In genomic region chr20:59253779-59254319, GRCh38 we compare ENCODE assay signal across 11 cellular contexts. TPM values are rescaled to one million over a fixed set of nuclear protein-coding genes. Genes with fewer than 3 reads are reported as not detected.
A peak's percentile ranks its signal among the peaks of the same experiment; 100 is the strongest.
DNase-seq lines count a peak whose midpoint lies in the region; ATAC-seq and TF ChIP-seq lines count a peak whose summit lies in the region.
"Had no signal": no experiment of that assay in that cellular context is flagged by ENCODE, and none has a peak within 500 bp of the region (broad histone marks: within the 10 kb centered on the region; RNA-seq: fewer than 3 reads in every experiment).

No MANE protein-coding gene starts in this region.

- peaks cover 30% of the 10 kb centered on the region for H3K36me3 Mint-ChIP-seq in effector memory CD8-positive, alpha-beta T cell (ENCODE audit: insufficient read depth)

- H3K4me1 ChIP-seq in breast epithelium: no peaks in the 10 kb centered on the region

- H3K4me3 Mint-ChIP-seq in effector memory CD8-positive, alpha-beta T cell: peak overlapping the region; percentile 54 to 72

- H3K9me3 ChIP-seq in WERI-Rb-1 (ENCODE audit: severe bottlenecking) (peaks cover 3% of the 10 kb centered on the region), breast epithelium (no peaks in the 10 kb centered on the region)

- no peaks in the 10 kb centered on the region for H3K27me3 ChIP-seq in WERI-Rb-1 (ENCODE audit: insufficient read depth, low read depth, severe bottlenecking)
- H3K27me3 ChIP-seq in breast epithelium: no peaks in the 10 kb centered on the region

- intact Hi-C loops in breast epithelium (cut with DNase I; ENCODE audit: low total_unique reads): no loop called here

- peaks cover 41 to 46% of the 10 kb centered on the region in 2 donors for H3K4me1 Mint-ChIP-seq in effector memory CD8-positive, alpha-beta T cell (ENCODE audit: low read depth in 2 of 2)

- no peaks in the 10 kb centered on the region for H3K9me3 Mint-ChIP-seq in effector memory CD8-positive, alpha-beta T cell

- peak overlapping the region; percentile 89 to 90 for H3K27ac Mint-ChIP-seq in effector memory CD8-positive, alpha-beta T cell

- peak; percentile 58 to 69 for DNase-seq in AML-193 (lab: John Stamatoyannopoulos, UW)
- peak; percentile 12 for DNase-seq in HT1080 (ENCODE audit: low read depth)
- DNase-seq in WERI-Rb-1: peak; percentile 12
- peak; percentile 17 to 25 (median 21) for DNase-seq in effector memory CD8-positive, alpha-beta T cell
- DNase-seq in foreskin fibroblast: no peak
- no peak for DNase-seq in breast epithelium (ENCODE audit: low spot score in 2 of 2)
- DNase-seq in ecto neural progenitor cell (ENCODE audit: low spot score): no peak
- DNase-seq: C1 segment of cervical spinal cord, left colon had no signal

- 0 out of 2 replicates have a peak, but pooled peaks have one; percentile 17 for TF ChIP-seq CTCF in WERI-Rb-1 (IDR thresholded peaks at IDR 0.05; ENCODE audit: low read depth, low read length)
- no peak for TF ChIP-seq CTCF in foreskin fibroblast (IDR thresholded peaks at IDR 0.05; ENCODE audit: low read depth, low read length)
- no peak for TF ChIP-seq CTCF in breast epithelium (IDR thresholded peaks at IDR 0.05)

- no peaks in the 10 kb centered on the region for H3K36me3 ChIP-seq in WERI-Rb-1
- no peaks in the 10 kb centered on the region for H3K36me3 ChIP-seq in breast epithelium

- peak; percentile 71 for ATAC-seq in effector memory CD8-positive, alpha-beta T cell (replicated peaks)
- no peak for ATAC-seq in GM19397 (IDR thresholded peaks at IDR 0.05; ENCODE audit: unreplicated experiment)
- ATAC-seq: left colon had no signal

- H3K27me3 Mint-ChIP-seq in effector memory CD8-positive, alpha-beta T cell: no peaks in the 10 kb centered on the region

- H3K4me3 ChIP-seq in WERI-Rb-1 (ENCODE audit: low read depth, low read length) (no peak overlapping the region), foreskin fibroblast (ENCODE audit: low read depth in 1 of 2, low read length in 2 of 2) (no peak overlapping the region), breast epithelium (no peak overlapping the region)

- no peak overlapping the region for H3K27ac ChIP-seq in WERI-Rb-1
- H3K27ac ChIP-seq in breast epithelium: no peak overlapping the region

- TF ChIP-seq POLR2A in breast epithelium (IDR thresholded peaks at IDR 0.05): no peak

RNA-seq across cellular contexts. Expression of gene EDN3, which starts 46.6 kb away (rescaled TPM):
- not detected in 2 replicates for total RNA-seq in HT1080 (2014; rRNA removed; shearing (Covaris generic))
- not detected in 2 replicates for polyA plus RNA-seq in HT1080 (2015; cell fraction: cytosol; rRNA removed)
- polyA plus RNA-seq in HT1080 (2015; cell fraction: nucleus; rRNA removed): not detected in 2 replicates
- 10 to 100 TPM in 1 of 3 donors, 1 to 10 TPM in 1, under 1 TPM in 1; 0.96 to 12.1 (median 6.9) TPM for total RNA-seq in breast epithelium
- total RNA-seq: epithelial cell of proximal tubule had no signal

Comparison
In these comparisons a context has a peak if more than half of its experiments do, and no peak if none do; other contexts are left out.
1. DNase-seq: peak in AML-193 (2 of 2), HT1080 (single experiment), WERI-Rb-1 (single experiment) and effector memory CD8-positive, alpha-beta T cell (3 of 3); none in foreskin fibroblast (0 of 2), breast epithelium (0 of 2) and ecto neural progenitor cell (single experiment).